ENCODE assay signal across 8 cellular contexts in genomic region chr6:43427406-43428111, GRCh38. TPM values are rescaled to one million over a fixed set of nuclear protein-coding genes. Genes with fewer than 3 reads are reported as not detected.
DNase-seq lines count a peak whose midpoint lies in the region; ATAC-seq and TF ChIP-seq lines count a peak whose summit lies in the region.

TSS of gene ABCC10 (plus strand) at chr6:43427541. CDS start at chr6:43427979, 438 bp downstream.

- no peaks in the 10 kb centered on the region for H3K9me3 Mint-ChIP-seq in activated T-helper 17 cell treated with anti-CD3 and anti-CD28 coated beads, Interleukin-2, amount 50 U/mL, for 72 hours
- no peaks in the 10 kb centered on the region for H3K9me3 Mint-ChIP-seq in naive thymus-derived CD8-positive, alpha-beta T cell

- H3K27me3 Mint-ChIP-seq in activated T-helper 17 cell treated with anti-CD3 and anti-CD28 coated beads, Interleukin-2, amount 50 U/mL, for 72 hours, result no peaks in the 10 kb centered on the region
- H3K27me3 Mint-ChIP-seq in naive thymus-derived CD8-positive, alpha-beta T cell, result no peaks in the 10 kb centered on the region

- H3K4me3 ChIP-seq in LNCaP clone FGC (ENCODE audit: low read depth, low read length) (peak within 1 kb of the TSS; percentile 88), fibroblast of mammary gland (ENCODE audit: control insufficient read depth, low read depth, low read length) (peak within 1 kb of the TSS; percentile 95)

- H3K4me3 Mint-ChIP-seq in activated T-helper 17 cell treated with anti-CD3 and anti-CD28 coated beads, Interleukin-2, amount 50 U/mL, for 72 hours, result peak within 1 kb of the TSS; percentile 98
- peak within 1 kb of the TSS; percentile 87 to 97 (median 95) for H3K4me3 Mint-ChIP-seq in naive thymus-derived CD8-positive, alpha-beta T cell

- TF ChIP-seq CTCF in LNCaP clone FGC (IDR thresholded peaks at IDR 0.05; ENCODE audit: control insufficient read depth, extremely low read depth, insufficient read depth) (peak; percentile 6; the same call in 1 of the 2 replicates), RWPE1 (conservative IDR thresholded peaks at IDR 0.05; ENCODE audit: low read depth) (no peak), fibroblast of mammary gland (conservative IDR thresholded peaks at IDR 0.05; ENCODE audit: control insufficient read depth, insufficient read depth, low read depth, low read length) (peak; percentile 37)

- peaks cover 20% of the 10 kb centered on the region for H3K36me3 Mint-ChIP-seq in activated T-helper 17 cell treated with anti-CD3 and anti-CD28 coated beads, Interleukin-2, amount 50 U/mL, for 72 hours (ENCODE audit: low read depth)
- H3K36me3 Mint-ChIP-seq in naive thymus-derived CD8-positive, alpha-beta T cell, result peaks cover 0 to 9% (median 3%) of the 10 kb centered on the region in 3 donors

- peak within 1 kb of the TSS; percentile 85 for H3K27ac Mint-ChIP-seq in activated T-helper 17 cell treated with anti-CD3 and anti-CD28 coated beads, Interleukin-2, amount 50 U/mL, for 72 hours
- H3K27ac Mint-ChIP-seq in naive thymus-derived CD8-positive, alpha-beta T cell, result peak within 1 kb of the TSS; percentile 92 to 100 (median 98)

- peak; percentile 96 for ATAC-seq in activated T-helper 17 cell treated with anti-CD3 and anti-CD28 coated beads, Interleukin-2, amount 50 U/mL, for 72 hours (replicated peaks)
- peak; percentile 90 to 92 for ATAC-seq in naive thymus-derived CD8-positive, alpha-beta T cell

- peaks cover 10% of the 10 kb centered on the region for H3K4me1 Mint-ChIP-seq in activated T-helper 17 cell treated with anti-CD3 and anti-CD28 coated beads, Interleukin-2, amount 50 U/mL, for 72 hours
- H3K4me1 Mint-ChIP-seq in naive thymus-derived CD8-positive, alpha-beta T cell, result peaks cover 14 to 33% (median 26%) of the 10 kb centered on the region in 4 donors

- H3K27ac ChIP-seq in RWPE1, result peak within 1 kb of the TSS; percentile 96

- CTCF ChIA-PET in RWPE1 (lab: Yijun Ruan, JAX), result interaction anchor here (0.5 to 0.8 kb wide), 6 partner anchors 11 to 467 kb away, joined by 3 to 8 read pairs (median 4); no protein-coding TSS in a partner anchor

- POLR2A ChIA-PET in RWPE1 (lab: Yijun Ruan, JAX; ENCODE audit: low non-redundant PET), result interaction anchor here (0.6 kb wide), 3 partner anchors 12 to 1704 kb away, joined by 3 to 7 read pairs (median 4); no protein-coding TSS in a partner anchor
- POLR2A ChIA-PET in naive thymus-derived CD8-positive, alpha-beta T cell (lab: Charles Lee), result interaction anchor here (0.7 to 2.2 kb wide), 24 partner anchors 9 to 1355 kb away, joined by 3 to 17 read pairs (median 3); partner anchors contain the start of genes BICRAL, CNPY3, CRIP3 and CUL9

- peak; percentile 95 for DNase-seq in ELF-1 (ENCODE audit: low read depth, low spot score)
- peak; percentile 93 for DNase-seq in GOT3 (lab: John Stamatoyannopoulos, UW)
- DNase-seq in LNCaP clone FGC (ENCODE audit: low read depth), result peak; percentile 83
- DNase-seq in RWPE1 (ENCODE audit: low spot score), result peak; percentile 97
- DNase-seq in fibroblast of mammary gland (ENCODE audit: low read depth), result peak; percentile 98
- peak; percentile 89 to 97 (median 96) for DNase-seq in naive thymus-derived CD8-positive, alpha-beta T cell
- DNase-seq in stimulated activated naive CD4-positive, alpha-beta T cell (lab: John Stamatoyannopoulos, UW), result peak; percentile 93 to 98 (median 95)

RNA-seq across cellular contexts. Expression of gene ABCC10, which starts in this region (rescaled TPM):
- 10 to 100 TPM; 41.2 to 47.9 TPM for total RNA-seq in activated T-helper 17 cell treated with anti-CD3 and anti-CD28 coated beads, Interleukin-2, amount 50 U/mL, for 72 hours
- total RNA-seq in naive thymus-derived CD8-positive, alpha-beta T cell, result 10 to 100 TPM; 67.2 to 72.6 TPM
- polyA plus RNA-seq in naive thymus-derived CD8-positive, alpha-beta T cell, result 10 to 100 TPM in 2 of 3 donors, 1 to 10 TPM in 1; 9.6 to 15.9 (median 10.6) TPM

Comparison
In these comparisons a context has a peak if more than half of its experiments do, and no peak if none do; other contexts are left out.
1. Peak in every context shown above with its lines: DNase-seq, ATAC-seq, H3K4me3 ChIP-seq and H3K27ac ChIP-seq.